In genomic region chr1:45585110-45585426, GRCh38 we compare ENCODE assay signal across 8 cellular contexts. TPM values are rescaled to one million over a fixed set of nuclear protein-coding genes. Genes with fewer than 3 reads are reported as not detected.
DNase-seq lines count a peak whose midpoint lies in the region; ATAC-seq and TF ChIP-seq lines count a peak whose summit lies in the region.

No MANE protein-coding gene starts in this region.

- H2AFZ ChIP-seq in ACC112 (ENCODE audit: low read length, unreplicated experiment): no peak overlapping the region

- no peak for DNase-seq in Jurkat, Clone E6-1 (ENCODE audit: low read depth, low spot score)
- DNase-seq in coronary artery (ENCODE audit: low spot score): no peak
- DNase-seq in naive B cell: no peak
- DNase-seq in NCI-H774 (lab: John Stamatoyannopoulos, UW): no peak
- DNase-seq in SIG-M5 (lab: John Stamatoyannopoulos, UW): no peak
- no peak for DNase-seq in NCI-H1417 treated with DMSO at 0.1 percent for 48 hours (lab: John Stamatoyannopoulos, UW)

- H3K36me3 Mint-ChIP-seq in naive B cell: peaks cover 0 to 9% of the 10 kb centered on the region in 2 donors

- ATAC-seq in naive B cell (ENCODE audit: low read depth in 2 of 2): no peak
- no peak for ATAC-seq in GM19395 (IDR thresholded peaks at IDR 0.05; ENCODE audit: unreplicated experiment)

- TF ChIP-seq CTCF in coronary artery (IDR thresholded peaks at IDR 0.05): no peak

- H3K27ac ChIP-seq in ACC112 (ENCODE audit: low read depth, low read length) (peak overlapping the region; percentile 85), coronary artery (peak overlapping the region in 1 of 2 donors; percentile 96)

- H3K4me3 Mint-ChIP-seq in naive B cell: peak overlapping the region; percentile 96 to 100 (median 100)

- H3K4me3 ChIP-seq in ACC112 (ENCODE audit: low read depth, low read length) (peak overlapping the region; percentile 86), coronary artery (peak overlapping the region; percentile 86)
- H3K4me3 ChIP-seq in Jurkat, Clone E6-1 (ENCODE audit: low read length): peak overlapping the region; percentile 98

- peaks cover 60% of the 10 kb centered on the region for H3K79me2 ChIP-seq in ACC112 (ENCODE audit: control insufficient read depth, insufficient read depth, low read length, unreplicated experiment)

- H3K36me3 ChIP-seq in ACC112 (ENCODE audit: insufficient read depth, low read length): no peaks in the 10 kb centered on the region

- H3K9me3 Mint-ChIP-seq in naive B cell: peaks cover 0 to 5% (median 2%) of the 10 kb centered on the region in 7 donors

- H3K27me3 Mint-ChIP-seq in naive B cell: no peaks in the 10 kb centered on the region

- H3K4me1 Mint-ChIP-seq in naive B cell: peaks cover 27 to 64% (median 44%) of the 10 kb centered on the region in 3 donors

- H3K4me1 ChIP-seq in ACC112 (ENCODE audit: control insufficient read depth, insufficient read depth, low read length, unreplicated experiment): peaks cover 16% of the 10 kb centered on the region

- H3K27ac Mint-ChIP-seq in naive B cell: peak overlapping the region; percentile 97 to 100 (median 97)

- H3K27me3 ChIP-seq in ACC112 (ENCODE audit: insufficient read depth, low read length): no peaks in the 10 kb centered on the region

RNA-seq across cellular contexts. Expression of gene NASP, which starts 1.2 kb away (rescaled TPM):
- 381 TPM for polyA plus RNA-seq in Jurkat, Clone E6-1 (2012; ENCODE audit: insufficient read depth, insufficient read length)
- 100 to 1,000 TPM in 4 of 6 donors, 10 to 100 TPM in 2; 90.5 to 140 (median 114) TPM for polyA plus RNA-seq in naive B cell (ENCODE audit: low read depth in 6 of 6)

RNA-seq across cellular contexts. Expression of gene AKR1A1, which starts 34.4 kb away (rescaled TPM):
- 214 TPM for polyA plus RNA-seq in Jurkat, Clone E6-1 (2012; ENCODE audit: insufficient read depth, insufficient read length)
- 100 to 1,000 TPM; 123 to 249 (median 130) TPM for polyA plus RNA-seq in naive B cell (ENCODE audit: low read depth in 6 of 6)

RNA-seq across cellular contexts. Expression of gene CCDC17, which starts 38.8 kb away (rescaled TPM):
- polyA plus RNA-seq in Jurkat, Clone E6-1 (2012; ENCODE audit: insufficient read depth, insufficient read length): 1.5 TPM
- under 1 TPM in 3 of 6 donors, not detected in 3; 0.08 to 0.57 (median 0.11) TPM for polyA plus RNA-seq in naive B cell (ENCODE audit: low read depth in 6 of 6)
